Comparison of ENCODE assay signal across 8 cellular contexts in genomic region chr20:36460648-36461599, GRCh38.
DNase-seq lines count a peak whose midpoint lies in the region; ATAC-seq and FAIRE-seq lines count a peak whose summit lies in the region.

No MANE protein-coding gene starts in this region.

- peak overlapping the region; percentile 97 for H3K4me3 ChIP-seq in right cardiac atrium (ENCODE audit: low read length)

- intact Hi-C loops in right cardiac atrium (cut with DNase I): loop anchor here in 2 of 4 donors (5.0 kb wide), 1 partner anchor 81 kb away; the partner anchor contains the start of gene MYL9 (in 2 of the 2)

- H3K27me3 ChIP-seq in right cardiac atrium (ENCODE audit: control insufficient read depth, insufficient read depth): no peaks in the 10 kb centered on the region

- peak; percentile 72 for ATAC-seq in GM18498 (IDR thresholded peaks at IDR 0.05; ENCODE audit: unreplicated experiment)
- peak; percentile 47 for ATAC-seq in HG02870 (IDR thresholded peaks at IDR 0.05; ENCODE audit: unreplicated experiment)
- ATAC-seq in right cardiac atrium: peak; percentile 66 to 83

- H3K27ac ChIP-seq in angular gyrus (ENCODE audit: low read depth, low read length) (peak overlapping the region; percentile 99), right cardiac atrium (ENCODE audit: low read length) (peak overlapping the region; percentile 95)

- WGBS in right cardiac atrium: 7% methylated on average over 93 of the region's 96 CpGs

- FAIRE-seq in urothelium cell line (lab: Jason Lieb, UNC): peak; percentile 95

- peaks cover 20% of the 10 kb centered on the region for H3K4me1 ChIP-seq in right cardiac atrium (ENCODE audit: control insufficient read depth, insufficient read depth, low read length)

- no peaks in the 10 kb centered on the region for H3K9me3 ChIP-seq in right cardiac atrium (ENCODE audit: control insufficient read depth, low read length)

- DNase-seq in NCI-H146 (lab: John Stamatoyannopoulos, UW) (peak; percentile 99), T-helper 2 cell (peak; percentile 78 to 95 (median 89)), right cardiac atrium (peak; percentile 94 to 97 (median 97)), putamen (ENCODE audit: low spot score) (peak; percentile 92), urothelium cell line (ENCODE audit: low spot score) (peak; percentile 98)

Comparison
In these comparisons a context has a peak if more than half of its experiments do, and no peak if none do; other contexts are left out.
1. Peak in every context shown above with its lines: DNase-seq, ATAC-seq, H3K4me3 ChIP-seq and H3K27ac ChIP-seq.